ENCODE assay signal across 1 cellular context in genomic region chr13:105848494-105848893, GRCh38.
TF ChIP-seq lines count a peak whose summit lies in the region.

No MANE protein-coding gene starts in this region.

TF ChIP-seq in H1, 55 proteins besides CTCF, POLR2A, EP300 and RAD21 (continued from another document):
- TF ChIP-seq, protein P1, sequence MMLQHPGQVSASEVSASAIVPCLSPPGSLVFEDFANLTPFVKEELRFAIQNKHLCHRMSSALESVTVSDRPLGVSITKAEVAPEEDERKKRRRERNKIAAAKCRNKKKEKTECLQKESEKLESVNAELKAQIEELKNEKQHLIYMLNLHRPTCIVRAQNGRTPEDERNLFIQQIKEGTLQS (IDR thresholded peaks at IDR 0.05; ENCODE audit: insufficient read depth, low read depth, low read length), result no peak
- TF ChIP-seq CHD2 (IDR thresholded peaks at IDR 0.05; ENCODE audit: low read length), result no peak
- no peak for TF ChIP-seq SIN3A (conservative IDR thresholded peaks at IDR 0.05 in 1 of 2, IDR thresholded peaks at IDR 0.05 in 1 of 2; ENCODE audit: low read depth in 1 of 2, low read length in 2 of 2)
- no peak for TF ChIP-seq CBX8 (IDR thresholded peaks at IDR 0.05; ENCODE audit: borderline replicate concordance, low read depth, low read length)
- no peak for TF ChIP-seq POU5F1 (IDR thresholded peaks at IDR 0.05; ENCODE audit: low read depth, low read length)
- TF ChIP-seq EZH2 (IDR thresholded peaks at IDR 0.05; ENCODE audit: low read depth, low read length, severe bottlenecking), result no peak
TF ChIP-seq in H1: peak in this region for 0.
